In the genomic region with DNA sequence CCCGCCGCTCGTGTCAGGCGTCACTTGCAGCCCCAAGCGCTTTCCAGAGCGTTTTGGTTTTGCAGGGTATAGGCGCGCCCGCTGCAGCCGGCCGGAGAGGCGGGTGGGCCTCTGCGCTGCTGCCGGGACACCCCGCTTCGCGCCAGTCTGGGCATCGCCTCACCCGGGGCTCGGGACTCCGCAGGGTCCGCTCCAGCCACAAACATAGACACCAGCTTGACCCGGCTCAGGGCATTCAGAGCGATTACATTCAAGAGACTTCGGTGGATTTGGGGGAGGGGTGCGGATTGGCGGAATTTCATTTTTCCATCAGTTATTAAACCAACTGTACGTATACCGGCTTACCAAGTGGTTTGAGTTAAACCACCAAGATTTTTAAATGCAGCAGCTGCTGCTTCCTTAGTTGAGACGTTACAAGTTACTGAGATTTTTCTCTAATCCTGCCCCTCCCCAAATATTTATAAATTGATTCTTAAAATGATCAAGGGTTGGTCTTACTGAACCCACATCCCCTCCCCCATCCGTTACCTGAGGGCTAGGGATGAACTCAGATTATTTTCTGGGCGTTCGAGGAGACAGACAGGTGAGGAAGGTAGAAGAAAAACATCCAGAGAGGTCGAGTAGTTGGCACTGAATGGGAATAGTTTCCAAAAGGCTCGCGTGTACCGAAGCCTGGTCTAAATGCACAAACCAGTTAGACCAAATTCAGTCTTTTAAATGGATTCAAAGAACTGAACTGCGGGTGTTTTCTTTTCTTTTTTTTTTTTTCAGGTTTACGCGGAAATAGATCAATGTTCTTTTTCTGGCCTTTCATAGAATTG, we compare ENCODE assay signal across 10 cellular contexts. TPM values are rescaled to one million over a fixed set of nuclear protein-coding genes. Genes with fewer than 3 reads are reported as not detected.
DNase-seq lines count a peak whose midpoint lies in the region; ATAC-seq and TF ChIP-seq lines count a peak whose summit lies in the region.
"Had no signal": no experiment of that assay in that cellular context is flagged by ENCODE, and none has a peak within 500 bp of the region (broad histone marks: within the 10 kb centered on the region; RNA-seq: fewer than 3 reads in every experiment).

No MANE protein-coding gene starts in this region.

- H3K9me3 Mint-ChIP-seq in MCF 10A (ENCODE audit: unreplicated experiment) (no peaks in the 10 kb centered on the region), chondrocyte (ENCODE audit: low read depth) (no peaks in the 10 kb centered on the region)

- TF ChIP-seq CTCF in breast epithelium (IDR thresholded peaks at IDR 0.05) (no peak), MCF 10A (IDR thresholded peaks at IDR 0.05; ENCODE audit: unreplicated experiment) (no peak), chondrocyte (IDR thresholded peaks at IDR 0.05) (no peak), tibial nerve (IDR thresholded peaks at IDR 0.05) (no peak)

- ATAC-seq in HG03196 (IDR thresholded peaks at IDR 0.05; ENCODE audit: unreplicated experiment) (no peak), GM21576 (IDR thresholded peaks at IDR 0.05; ENCODE audit: unreplicated experiment) (no peak)

- H3K9me3 ChIP-seq in breast epithelium (no peaks in the 10 kb centered on the region), muscle layer of colon (ENCODE audit: low read length) (no peaks in the 10 kb centered on the region), tibial nerve (no peaks in the 10 kb centered on the region)
- H3K9me3 ChIP-seq: BE2C had no signal

- H3K36me3 ChIP-seq in breast epithelium (no peaks in the 10 kb centered on the region), muscle layer of colon (ENCODE audit: insufficient read depth, low read length) (no peaks in the 10 kb centered on the region), tibial nerve (no peaks in the 10 kb centered on the region)
- H3K36me3 ChIP-seq: BE2C had no signal

- peaks cover 5% of the 10 kb centered on the region for H3K36me3 Mint-ChIP-seq in MCF 10A (ENCODE audit: insufficient read depth, unreplicated experiment)
- H3K36me3 Mint-ChIP-seq in chondrocyte (ENCODE audit: low read depth) = peaks cover 3% of the 10 kb centered on the region

- CTCF ChIA-PET in MCF 10A (lab: Yijun Ruan, JAX) = interaction anchor here (0.9 kb wide), 1 partner anchor 56 kb away, joined by 3 read pairs; no protein-coding TSS in a partner anchor

- no peak overlapping the region for H3K9ac ChIP-seq in muscle layer of colon (ENCODE audit: low read length)

- H3K27me3 Mint-ChIP-seq in MCF 10A (ENCODE audit: insufficient read depth, unreplicated experiment) = peaks cover 74% of the 10 kb centered on the region
- peaks cover 63% of the 10 kb centered on the region for H3K27me3 Mint-ChIP-seq in chondrocyte (ENCODE audit: low read depth)

- no peak overlapping the region for H3K27ac Mint-ChIP-seq in MCF 10A (ENCODE audit: low read depth, unreplicated experiment)
- H3K27ac Mint-ChIP-seq in chondrocyte (ENCODE audit: unreplicated experiment) = no peak overlapping the region

- H3K27me3 ChIP-seq in breast epithelium = peaks cover 0 to 9% of the 10 kb centered on the region in 2 donors
- peaks cover 0 to 38% of the 10 kb centered on the region in 2 donors for H3K27me3 ChIP-seq in muscle layer of colon (ENCODE audit: control insufficient read depth in 1 of 2, insufficient read depth in 2 of 2, low read length in 2 of 2)
- H3K27me3 ChIP-seq in tibial nerve = peaks cover 2 to 85% of the 10 kb centered on the region in 2 donors

- POLR2A ChIA-PET in MCF 10A (lab: Yijun Ruan, JAX) = no interaction called here

- 21 to 40% methylated on average over 18 to 35 of the region's 40 CpGs for WGBS in tibial nerve, 2 donors

- H3K27ac ChIP-seq in breast epithelium (no peak overlapping the region), muscle layer of colon (ENCODE audit: low read depth, low read length) (no peak overlapping the region), tibial nerve (no peak overlapping the region)

- no peak for DNase-seq in breast epithelium (ENCODE audit: low spot score in 2 of 2)
- DNase-seq in MCF 10A (ENCODE audit: unreplicated experiment) = no peak
- DNase-seq in chondrocyte (ENCODE audit: low spot score) = no peak
- no peak for DNase-seq in tibial nerve (ENCODE audit: low spot score in 2 of 2)
- DNase-seq in NCI-H226 = no peak

- peak overlapping the region; percentile 40 to 85 (median 58) for H3K4me3 ChIP-seq in breast epithelium
- peak overlapping the region; percentile 45 to 47 for H3K4me3 ChIP-seq in muscle layer of colon (ENCODE audit: low read depth in 1 of 2, low read length in 2 of 2)
- H3K4me3 ChIP-seq in tibial nerve = peak overlapping the region; percentile 29 to 52 (median 40)
- H3K4me3 ChIP-seq: lung had no signal

- TF ChIP-seq EP300 in tibial nerve (IDR thresholded peaks at IDR 0.05) = no peak

- H3K4me1 ChIP-seq in breast epithelium (peaks cover 4 to 8% of the 10 kb centered on the region in 2 donors), muscle layer of colon (ENCODE audit: insufficient read depth, low read length) (peaks cover 4% of the 10 kb centered on the region), tibial nerve (peaks cover 0 to 34% (median 21%) of the 10 kb centered on the region in 4 donors)
- H3K4me1 ChIP-seq: BE2C had no signal

- H3K4me1 Mint-ChIP-seq in MCF 10A (ENCODE audit: insufficient read depth, unreplicated experiment) (no peaks in the 10 kb centered on the region), chondrocyte (ENCODE audit: low read depth) (peaks cover 5% of the 10 kb centered on the region)

- H3K4me3 Mint-ChIP-seq in MCF 10A (ENCODE audit: unreplicated experiment) = no peak overlapping the region
- H3K4me3 Mint-ChIP-seq in chondrocyte (ENCODE audit: unreplicated experiment) = peak overlapping the region; percentile 58

- no peak for TF ChIP-seq POLR2A in breast epithelium (IDR thresholded peaks at IDR 0.05)
- no peak for TF ChIP-seq POLR2A in tibial nerve (IDR thresholded peaks at IDR 0.05)

- no TSS peak for BruUV-seq in MCF 10A (replicated peaks; lab: Mats Ljungman, UMichigan)

- intact Hi-C loops in breast epithelium (cut with DNase I; ENCODE audit: low total_unique reads) (no loop called here), MCF 10A (cut with micrococcal nuclease) (no loop called here)

RNA-seq across cellular contexts. Expression of gene CRHR1, which starts 1.5 kb away (rescaled TPM):
- 1 to 10 TPM in 2 of 3 donors, not detected in 1; 1.6 to 2.8 TPM for total RNA-seq in breast epithelium
- not detected in 2 replicates for total RNA-seq in MCF 10A (2022)
- not detected in 3 replicates for total RNA-seq in chondrocyte
- not detected for total RNA-seq in tibial nerve
- total RNA-seq: lung had no signal

RNA-seq across cellular contexts. Expression of gene SPPL2C, which starts 59.1 kb away (rescaled TPM):
- total RNA-seq in breast epithelium (not detected), MCF 10A (2022) (not detected in 2 replicates), chondrocyte (not detected in 3 replicates), tibial nerve (not detected)
- total RNA-seq: lung had no signal
